Comparison of ENCODE assay signal across 29 cellular contexts in genomic region chr18:75679347-75679746, GRCh38.
DNase-seq lines count a peak whose midpoint lies in the region; ATAC-seq, FAIRE-seq and TF ChIP-seq lines count a peak whose summit lies in the region.
"Had no signal": no experiment of that assay in that cellular context is flagged by ENCODE, and none has a peak within 500 bp of the region (broad histone marks: within the 10 kb centered on the region; RNA-seq: fewer than 3 reads in every experiment).

No MANE protein-coding gene starts in this region.

- WGBS in heart left ventricle, 4 donors, result 64 to 78% (median 72%) methylated on average over 13 of the region's 13 CpGs
- 71 to 80% methylated on average over 13 of the region's 13 CpGs for WGBS in tibial nerve, 2 donors
- 25% methylated on average over 12 of the region's 13 CpGs for WGBS in HepG2 (ENCODE audit: low lambda C conversion rate)

- no peak overlapping the region for H2AFZ ChIP-seq in osteoblast (ENCODE audit: low read length)
- no peak overlapping the region for H2AFZ ChIP-seq in HepG2 (ENCODE audit: low read length)

- no peak for TF ChIP-seq POLR2A in heart left ventricle (IDR thresholded peaks at IDR 0.05)
- TF ChIP-seq POLR2A in tibial nerve (IDR thresholded peaks at IDR 0.05), result no peak
- no peak for TF ChIP-seq POLR2A in HepG2 (IDR thresholded peaks at IDR 0.05; ENCODE audit: insufficient read depth in 1 of 2, low read depth in 2 of 2, low read length in 2 of 2)

- no TSS peak for BruUV-seq in HepG2 (replicated peaks; lab: Mats Ljungman, UMichigan)

- intact Hi-C loops in heart left ventricle (cut with DNase I), result no loop called here
- intact Hi-C loops in HepG2 (cut with micrococcal nuclease; ENCODE audit: unreplicated experiment), result no loop called here

- H4K20me1 ChIP-seq in osteoblast (ENCODE audit: insufficient read depth, low read length), result no peaks in the 10 kb centered on the region
- H4K20me1 ChIP-seq in HepG2 (ENCODE audit: insufficient read depth, low read length), result no peaks in the 10 kb centered on the region

- TF ChIP-seq RAD21 in HepG2 (CRISPR knock-in tag; IDR thresholded peaks at IDR 0.05), result no peak

- in situ Hi-C loops in HepG2 (cut with HindIII; ENCODE audit: extremely low pct_ligation_motif_present, low pct_unique_long_range_greater_than_20kb), result no loop called here

- peaks cover 0 to 5% (median 0%) of the 10 kb centered on the region in 12 donors for H3K9me3 ChIP-seq in heart left ventricle
- no peaks in the 10 kb centered on the region for H3K9me3 ChIP-seq in osteoblast (ENCODE audit: low read depth, low read length)
- H3K9me3 ChIP-seq in tibial nerve, result peaks cover 0 to 5% (median 0%) of the 10 kb centered on the region in 4 donors
- no peaks in the 10 kb centered on the region for H3K9me3 ChIP-seq in HepG2 (ENCODE audit: low read length)
- H3K9me3 ChIP-seq: BE2C, gastrocnemius medialis, pancreas, right lobe of liver had no signal

- ATAC-seq in heart left ventricle, result peak; percentile 87 to 97 (median 95)
- ATAC-seq in HG03378 (IDR thresholded peaks at IDR 0.05; ENCODE audit: unreplicated experiment), result no peak
- no peak for ATAC-seq in HepG2
- ATAC-seq: activated T-cell treated with anti-CD3 and anti-CD28 coated beads, Interleukin-2, amount 50 U/mL, for 4 hours; esophagus mucosa; natural killer cell; right lobe of liver had no signal

- DNase-seq in cardiac fibroblast (ENCODE audit: low read depth in 2 of 2), result peak; percentile 10 to 51
- peak; percentile 79 to 88 (median 83) for DNase-seq in heart left ventricle
- peak; percentile 36 for DNase-seq in osteoblast (ENCODE audit: insufficient read length, low spot score, missing footprints)
- peak; percentile 63 to 70 for DNase-seq in tibial nerve (ENCODE audit: low spot score in 2 of 2)
- DNase-seq in NCI-H1436 (lab: John Stamatoyannopoulos, UW), result no peak
- no peak for DNase-seq in activated CD4-positive, alpha-beta T cell treated with anti-CD3 and anti-CD28 coated beads for 1 hour
- no peak for DNase-seq in HepG2 (ENCODE audit: low spot score)
- DNase-seq: ACHN; activated CD4-positive, alpha-beta T cell treated with anti-CD3 and anti-CD28 coated beads, Interleukin-2, amount 10 ng/mL, durations not matched to agents 7 days and 5 days; activated naive CD4-positive, alpha-beta T cell; activated T-cell treated with anti-CD3 and anti-CD28 coated beads, Interleukin-2, amount 50 U/mL, for 4 hours; BE2C; cortex of kidney; endodermal cell; IMR-90; midbrain; natural killer cell; NCI-H1694; NCI-H526; pancreas; right lobe of liver; stimulated activated CD4-positive, alpha-beta T cell treated with anti-CD3 and anti-CD28 coated beads, Interleukin-15, amount 100 ng/mL, for 24 hours; SW 1271; T1000; WERI-Rb-1 had no signal

- no peak overlapping the region for H3K9ac ChIP-seq in HepG2 (ENCODE audit: insufficient read depth, low read depth, low read length)

- H3K36me3 ChIP-seq in heart left ventricle, result no peaks in the 10 kb centered on the region
- H3K36me3 ChIP-seq in osteoblast (ENCODE audit: insufficient read depth, low read length), result no peaks in the 10 kb centered on the region
- H3K36me3 ChIP-seq in tibial nerve, result no peaks in the 10 kb centered on the region
- H3K36me3 ChIP-seq in HepG2 (replicated peaks in 1 of 2; ENCODE audit: control insufficient read depth in 1 of 2, insufficient read depth in 2 of 2, low read length in 2 of 2), result no peaks in the 10 kb centered on the region
- H3K36me3 ChIP-seq: BE2C, gastrocnemius medialis, pancreas, right lobe of liver, WERI-Rb-1 had no signal

- TF ChIP-seq CTCF in cardiac fibroblast (IDR thresholded peaks at IDR 0.05; ENCODE audit: low read depth, low read length) (no peak), heart left ventricle (IDR thresholded peaks at IDR 0.05) (no peak), osteoblast (IDR thresholded peaks at IDR 0.05; ENCODE audit: extremely low read depth, low read depth, low read length) (no peak), tibial nerve (IDR thresholded peaks at IDR 0.05) (no peak), HepG2 (CRISPR knock-in tag; IDR thresholded peaks at IDR 0.05) (no peak)

- POLR2A ChIA-PET in HepG2 (lab: Yijun Ruan, JAX), result no interaction called here

- H3K79me2 ChIP-seq in osteoblast (ENCODE audit: insufficient read depth, low read length) (no peaks in the 10 kb centered on the region), HepG2 (ENCODE audit: insufficient read depth, low read length) (no peaks in the 10 kb centered on the region)

- CTCF ChIA-PET in HepG2 (lab: Yijun Ruan, JAX; ENCODE audit: low intra/inter-chr PET ratio, low total read pairs), result no interaction called here

- H3K4me1 ChIP-seq in heart left ventricle (peaks cover 0 to 7% (median 0%) of the 10 kb centered on the region in 12 donors), osteoblast (ENCODE audit: insufficient read depth, low read length) (no peaks in the 10 kb centered on the region), tibial nerve (peaks cover 0 to 15% (median 0%) of the 10 kb centered on the region in 4 donors), HepG2 (ENCODE audit: insufficient read depth, low read length) (no peaks in the 10 kb centered on the region)
- H3K4me1 ChIP-seq: BE2C, gastrocnemius medialis, right lobe of liver had no signal

- H3K4me3 ChIP-seq in cardiac fibroblast (replicated peaks in 1 of 2; ENCODE audit: low read depth in 2 of 2, low read length in 2 of 2) (no peak overlapping the region), heart left ventricle (peak overlapping the region in 7 of 12 donors; percentile 2 to 42 (median 27)), osteoblast (ENCODE audit: insufficient read depth, low read length) (no peak overlapping the region), tibial nerve (peak overlapping the region in 1 of 4 donors; percentile 6), HepG2 (replicated peaks in 1 of 3; ENCODE audit: insufficient read depth in 1 of 3, low read depth in 2 of 3, low read length in 3 of 3) (no peak overlapping the region)
- H3K4me3 ChIP-seq: gastrocnemius medialis, pancreas, right lobe of liver had no signal

- TF ChIP-seq EP300 in tibial nerve (IDR thresholded peaks at IDR 0.05) (peak in 1 of 2 donors; percentile 32), HepG2 (IDR thresholded peaks at IDR 0.05; ENCODE audit: low read depth in 2 of 2, low read length in 2 of 2) (no peak), HepG2 (CRISPR knock-in tag; IDR thresholded peaks at IDR 0.05; ENCODE audit: borderline replicate concordance) (no peak)

- H3K27me3 ChIP-seq in heart left ventricle (no peaks in the 10 kb centered on the region), osteoblast (ENCODE audit: insufficient read depth, low read length) (no peaks in the 10 kb centered on the region), tibial nerve (no peaks in the 10 kb centered on the region), HepG2 (ENCODE audit: control insufficient read depth in 1 of 2, insufficient read depth in 2 of 2, low read length in 2 of 2) (peaks cover 0 to 6% of the 10 kb centered on the region in 2 experiments; a peak in 3 of 5 replicates)
- H3K27me3 ChIP-seq: BE2C, gastrocnemius medialis, pancreas, right lobe of liver had no signal

- peak overlapping the region in 8 of 12 donors; percentile 24 to 78 (median 48) for H3K27ac ChIP-seq in heart left ventricle
- H3K27ac ChIP-seq in osteoblast (ENCODE audit: low read depth, low read length), result no peak overlapping the region
- H3K27ac ChIP-seq in tibial nerve, result peak overlapping the region in 1 of 4 donors; percentile 13
- H3K27ac ChIP-seq in HepG2 (ENCODE audit: extremely low read length, insufficient read depth, low read length), result no peak overlapping the region
- H3K27ac ChIP-seq: gastrocnemius medialis, pancreas, right lobe of liver, WERI-Rb-1 had no signal

- H3K4me2 ChIP-seq in osteoblast (ENCODE audit: insufficient read depth, low read length) (no peak overlapping the region), HepG2 (ENCODE audit: low read depth, low read length) (no peak overlapping the region)

- no peak for FAIRE-seq in HepG2 (lab: Jason Lieb, UNC)
- FAIRE-seq: bronchial epithelial cell, pancreas had no signal

TF ChIP-seq in HepG2, 621 proteins besides CTCF, POLR2A, EP300 and RAD21:
- no peak for TF ChIP-seq ZNF780A (CRISPR knock-in tag; IDR thresholded peaks at IDR 0.05)
- no peak for TF ChIP-seq ZNF615 (CRISPR knock-in tag; IDR thresholded peaks at IDR 0.05; ENCODE audit: borderline replicate concordance)
- no peak for TF ChIP-seq KDM1A (CRISPR knock-in tag; IDR thresholded peaks at IDR 0.05)
- no peak for TF ChIP-seq ZNF18 (CRISPR knock-in tag; IDR thresholded peaks at IDR 0.05; ENCODE audit: insufficient replicate concordance)

Comparison
In these comparisons a context has a peak if more than half of its experiments do, and no peak if none do; other contexts are left out.
1. DNase-seq: peak in cardiac fibroblast (2 of 2), heart left ventricle (5 of 5), osteoblast (single experiment) and tibial nerve (2 of 2); none in NCI-H1436 (single experiment), activated CD4-positive, alpha-beta T cell treated with anti-CD3 and anti-CD28 coated beads for 1 hour (single experiment) and HepG2 (single experiment).
2. H3K4me3 ChIP-seq: peak in heart left ventricle (7 of 12); none in cardiac fibroblast (0 of 2), osteoblast (single experiment) and HepG2 (0 of 3).
3. ATAC-seq: peak in heart left ventricle (4 of 4); none in HG03378 (single experiment) and HepG2 (single experiment).
4. H3K27ac ChIP-seq: peak in heart left ventricle (8 of 12); none in osteoblast (single experiment) and HepG2 (single experiment).